ENCODE assay signal across 8 cellular contexts in genomic region chr12:96194901-96195844, GRCh38. TPM values are rescaled to one million over a fixed set of nuclear protein-coding genes. Genes with fewer than 3 reads are reported as not detected.
DNase-seq lines count a peak whose midpoint lies in the region; ATAC-seq and TF ChIP-seq lines count a peak whose summit lies in the region.

No MANE protein-coding gene starts in this region.

- H3K9me3 Mint-ChIP-seq in Calu3 (ENCODE audit: low read depth, unreplicated experiment), result no peaks in the 10 kb centered on the region

- WGBS in adipose tissue, 3 donors, result 0 to 1% (median 0%) methylated on average over 37 to 58 of the region's 58 CpGs

- BruUV-seq in Calu3 (replicated peaks; lab: Mats Ljungman, UMichigan), result no TSS peak

- peak overlapping the region; percentile 85 for H3K4me3 Mint-ChIP-seq in Calu3 (ENCODE audit: low read depth, unreplicated experiment)

- CTCF ChIA-PET in Calu3 (lab: Charles Lee), result interaction anchor here (1.3 kb wide), 2 partner anchors 20 to 122 kb away, joined by 3 to 6 read pairs; no protein-coding TSS in a partner anchor

- H3K27ac ChIP-seq in adipose tissue (ENCODE audit: low read depth, low read length), result peak overlapping the region; percentile 11

- H3K27me3 Mint-ChIP-seq in Calu3 (ENCODE audit: unreplicated experiment), result no peaks in the 10 kb centered on the region

- DNase-seq in Calu3 (peak; percentile 46), SW480 (ENCODE audit: low spot score) (peak; percentile 52), left ventricle myocardium superior (peak; percentile 42), retinal pigment epithelial cell (ENCODE audit: low read depth) (peak; percentile 84), SK-N-DZ (ENCODE audit: low spot score) (no peak)

- H3K4me3 ChIP-seq in retinal pigment epithelial cell (ENCODE audit: low read length), result peak overlapping the region; percentile 84

- H3K36me3 Mint-ChIP-seq in Calu3 (ENCODE audit: insufficient read depth, unreplicated experiment), result peaks cover 45% of the 10 kb centered on the region

- ATAC-seq in GM19468 (IDR thresholded peaks at IDR 0.05; ENCODE audit: extremely low read depth, unreplicated experiment) (peak; percentile 56), HG03575 (IDR thresholded peaks at IDR 0.05; ENCODE audit: extremely low read depth, insufficient number of reproducible peaks, low FRiP score, unreplicated experiment) (peak; percentile 53), left ventricle myocardium superior (peak; percentile 42)

- H3K4me1 Mint-ChIP-seq in Calu3 (ENCODE audit: low read depth, unreplicated experiment), result peaks cover 37% of the 10 kb centered on the region

- intact Hi-C loops in Calu3 (cut with micrococcal nuclease; ENCODE audit: unreplicated experiment), result loop anchor here (5.0 kb wide), 2 partner anchors 58 to 123 kb away; no protein-coding TSS in a partner anchor
- intact Hi-C loops in left ventricle myocardium superior (cut with micrococcal nuclease), result no loop called here

- no peak for TF ChIP-seq CTCF in Calu3 (IDR thresholded peaks at IDR 0.05; ENCODE audit: unreplicated experiment)
- TF ChIP-seq CTCF in retinal pigment epithelial cell (conservative IDR thresholded peaks at IDR 0.05; ENCODE audit: low read depth, low read length), result no peak

- peak overlapping the region; percentile 92 for H3K27ac Mint-ChIP-seq in Calu3 (ENCODE audit: unreplicated experiment)

RNA-seq across cellular contexts. Expression of gene ELK3, which starts 1.0 kb away (rescaled TPM):
- total RNA-seq in Calu3 (2022) (25.6 and 34.1 TPM in 2 replicates), left ventricle myocardium superior (21.1 TPM)
- polyA plus RNA-seq in adipose tissue, result 10 to 100 TPM in 2 of 3 donors, 1 to 10 TPM in 1; 4.7 to 28.1 (median 26.3) TPM
- polyA plus RNA-seq in SK-N-DZ (2014; cell fraction: cytosol; rRNA removed), result 4.8 and 5.1 TPM in 2 replicates
- 3.1 and 4.1 TPM in 2 replicates for polyA plus RNA-seq in SK-N-DZ (2014; cell fraction: nucleus; rRNA removed)
